ENCODE assay signal across 1 cellular context in genomic region chr9:125125523-125125922, GRCh38.
TF ChIP-seq lines count a peak whose summit lies in the region.

No MANE protein-coding gene starts in this region.

TF ChIP-seq in GM23338, 12 proteins besides CTCF, POLR2A, EP300 and RAD21 (continued from another document):
- TF ChIP-seq ZNF462 (CRISPR knock-in tag; IDR thresholded peaks at IDR 0.05) = no peak
- TF ChIP-seq ZNF114 (CRISPR knock-in tag; IDR thresholded peaks at IDR 0.05) = no peak
- no peak for TF ChIP-seq JUNB (IDR thresholded peaks at IDR 0.05; ENCODE audit: unreplicated experiment)
- no peak for TF ChIP-seq EZH2phosphoT487 (IDR thresholded peaks at IDR 0.05; ENCODE audit: unreplicated experiment)
